Comparison of ENCODE assay signal across 25 cellular contexts in the genomic region with DNA sequence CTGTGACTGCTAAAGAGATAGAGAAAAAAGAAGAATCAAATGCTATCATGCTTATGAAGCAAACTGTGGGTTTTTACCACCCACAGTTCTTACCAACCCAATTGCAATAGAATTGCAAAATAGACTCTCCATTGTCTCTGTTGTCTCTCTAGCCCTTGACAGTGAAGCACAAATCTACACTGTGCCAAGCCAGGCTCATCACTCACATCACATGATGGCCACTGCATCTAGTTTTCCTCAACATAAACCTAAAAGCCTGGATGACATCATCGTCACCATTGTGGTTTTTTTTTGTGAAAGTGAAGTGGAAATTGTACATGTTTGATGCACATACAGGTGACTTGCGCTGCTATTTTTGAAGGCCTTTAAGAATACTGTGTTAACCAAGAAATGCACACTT. TPM values are rescaled to one million over a fixed set of nuclear protein-coding genes. Genes with fewer than 3 reads are reported as not detected.
DNase-seq lines count a peak whose midpoint lies in the region; ATAC-seq, FAIRE-seq and TF ChIP-seq lines count a peak whose summit lies in the region.
"Had no signal": no experiment of that assay in that cellular context is flagged by ENCODE, and none has a peak within 500 bp of the region (broad histone marks: within the 10 kb centered on the region; RNA-seq: fewer than 3 reads in every experiment).

No MANE protein-coding gene starts in this region.

- H3K4me1 ChIP-seq in HepG2 (ENCODE audit: insufficient read depth, low read length) (no peaks in the 10 kb centered on the region), right lobe of liver (no peaks in the 10 kb centered on the region)
- H3K4me1 ChIP-seq: stomach had no signal

- POLR2A ChIA-PET in HepG2 (lab: Yijun Ruan, JAX) (no interaction called here), T-cell (lab: Charles Lee) (no interaction called here)

- no peak for DNase-seq in HepG2 (ENCODE audit: low spot score)
- no peak for DNase-seq in right lobe of liver
- DNase-seq in amniotic epithelial cell (ENCODE audit: low read depth): peak; percentile 85
- DNase-seq in head of caudate nucleus: peak in 25 of 42 donors; percentile 24 to 81 (median 47)
- no peak for DNase-seq in NCI-H510A (lab: John Stamatoyannopoulos, UW)
- DNase-seq in Right ventricle myocardium superior: no peak
- DNase-seq in T-cell: no peak
- no peak for DNase-seq in type B pancreatic cell (ENCODE audit: extremely low spot score, unreplicated experiment)
- DNase-seq: ACHN; activated B cell treated with CpG ODN at 0.5 μM for 24 hours; activated T-cell treated with anti-CD3 and anti-CD28 coated beads, Interleukin-2, amount 50 U/mL, for 24 hours; Calu3; effector CD8-positive, alpha-beta T cell; erythroblast; kidney; NCI-H2081; NCI-H524; RPMI8226; stomach; T1000 had no signal

- H3K27ac Mint-ChIP-seq in T-cell: no peak overlapping the region
- no peak overlapping the region for H3K27ac Mint-ChIP-seq in type B pancreatic cell
- H3K27ac Mint-ChIP-seq: activated B cell treated with CpG ODN at 0.5 μM for 24 hours; activated naive CD4-positive, alpha-beta T cell treated with anti-CD3 and anti-CD28 coated beads, Interleukin-2, amount 50 U/mL, for 24 hours; activated T-cell treated with anti-CD3 and anti-CD28 coated beads, Interleukin-2, amount 50 U/mL, for 24 hours had no signal

- no peaks in the 10 kb centered on the region for H3K9me3 Mint-ChIP-seq in T-cell
- peaks cover 6% of the 10 kb centered on the region for H3K9me3 Mint-ChIP-seq in type B pancreatic cell
- H3K9me3 Mint-ChIP-seq: activated B cell treated with CpG ODN at 0.5 μM for 24 hours; activated naive CD4-positive, alpha-beta T cell treated with anti-CD3 and anti-CD28 coated beads, Interleukin-2, amount 50 U/mL, for 24 hours; activated T-cell treated with anti-CD3 and anti-CD28 coated beads, Interleukin-2, amount 50 U/mL, for 24 hours; GM23338 had no signal

- no peak overlapping the region for H3K9ac ChIP-seq in HepG2 (ENCODE audit: insufficient read depth, low read depth, low read length)

- H3K4me3 Mint-ChIP-seq in T-cell: no peak overlapping the region
- no peak overlapping the region for H3K4me3 Mint-ChIP-seq in type B pancreatic cell
- H3K4me3 Mint-ChIP-seq: activated B cell treated with CpG ODN at 0.5 μM for 24 hours; activated naive CD4-positive, alpha-beta T cell treated with anti-CD3 and anti-CD28 coated beads, Interleukin-2, amount 50 U/mL, for 24 hours; activated T-cell treated with anti-CD3 and anti-CD28 coated beads, Interleukin-2, amount 50 U/mL, for 24 hours; GM23338 had no signal

- H3K27me3 ChIP-seq in HepG2 (ENCODE audit: control insufficient read depth in 1 of 2, insufficient read depth in 2 of 2, low read length in 2 of 2) (no peaks in the 10 kb centered on the region), right lobe of liver (no peaks in the 10 kb centered on the region)
- H3K27me3 ChIP-seq: stomach had no signal

- TF ChIP-seq EP300 in HepG2 (IDR thresholded peaks at IDR 0.05; ENCODE audit: low read depth in 2 of 2, low read length in 2 of 2) (no peak), HepG2 (CRISPR knock-in tag; IDR thresholded peaks at IDR 0.05; ENCODE audit: borderline replicate concordance) (no peak)

- H3K4me1 Mint-ChIP-seq in T-cell: no peaks in the 10 kb centered on the region
- peaks cover 7% of the 10 kb centered on the region for H3K4me1 Mint-ChIP-seq in type B pancreatic cell (ENCODE audit: unreplicated experiment)
- H3K4me1 Mint-ChIP-seq: activated B cell treated with CpG ODN at 0.5 μM for 24 hours; activated naive CD4-positive, alpha-beta T cell treated with anti-CD3 and anti-CD28 coated beads, Interleukin-2, amount 50 U/mL, for 24 hours had no signal

- TF ChIP-seq CTCF in HepG2 (CRISPR knock-in tag; IDR thresholded peaks at IDR 0.05) (no peak), right lobe of liver (IDR thresholded peaks at IDR 0.05) (no peak), type B pancreatic cell (conservative IDR thresholded peaks at IDR 0.05) (no peak)

- no peaks in the 10 kb centered on the region for H4K20me1 ChIP-seq in HepG2 (ENCODE audit: insufficient read depth, low read length)

- TF ChIP-seq RAD21 in HepG2 (CRISPR knock-in tag; IDR thresholded peaks at IDR 0.05): no peak

- ATAC-seq in HepG2: no peak
- no peak for ATAC-seq in right lobe of liver
- no peak for ATAC-seq in Right ventricle myocardium superior (ENCODE audit: poor library complexity)
- no peak for ATAC-seq in T-cell (replicated peaks in 1 of 4)
- ATAC-seq: GM23338 had no signal

- BruUV-seq in HepG2 (replicated peaks; lab: Mats Ljungman, UMichigan): no TSS peak

- whole genome bisulfite sequencing in HepG2 (ENCODE audit: low lambda C conversion rate): 77% methylated on average over 2 of the region's 2 CpGs
- 73% methylated on average over 2 of the region's 2 CpGs for WGBS in right lobe of liver (ENCODE audit: insufficient coverage, low coverage, low lambda C conversion rate, missing lambda C conversion rate)

- H3K27me3 Mint-ChIP-seq in T-cell (peaks cover 0 to 3% of the 10 kb centered on the region in 2 donors), type B pancreatic cell (peaks cover 6% of the 10 kb centered on the region)
- H3K27me3 Mint-ChIP-seq: activated B cell treated with CpG ODN at 0.5 μM for 24 hours; activated naive CD4-positive, alpha-beta T cell treated with anti-CD3 and anti-CD28 coated beads, Interleukin-2, amount 50 U/mL, for 24 hours; activated T-cell treated with anti-CD3 and anti-CD28 coated beads, Interleukin-2, amount 50 U/mL, for 24 hours had no signal

- H3K9me3 ChIP-seq in HepG2 (ENCODE audit: low read length): no peaks in the 10 kb centered on the region
- H3K9me3 ChIP-seq in right lobe of liver: no peaks in the 10 kb centered on the region
- H3K9me3 ChIP-seq: stomach had no signal

- H3K4me3 ChIP-seq in HepG2 (replicated peaks in 1 of 3; ENCODE audit: insufficient read depth in 1 of 3, low read depth in 2 of 3, low read length in 3 of 3) (no peak overlapping the region), right lobe of liver (no peak overlapping the region)
- H3K4me3 ChIP-seq: GM23338, lung, stomach had no signal

- no peaks in the 10 kb centered on the region for H3K79me2 ChIP-seq in HepG2 (ENCODE audit: insufficient read depth, low read length)

- no peak overlapping the region for H2AFZ ChIP-seq in HepG2 (ENCODE audit: low read length)
- H2AFZ ChIP-seq: GM23338 had no signal

- CTCF ChIA-PET in HepG2 (lab: Yijun Ruan, JAX; ENCODE audit: low intra/inter-chr PET ratio, low total read pairs): no interaction called here
- CTCF ChIA-PET in T-cell (lab: Charles Lee): no interaction called here

- H3K4me2 ChIP-seq in HepG2 (ENCODE audit: low read depth, low read length): no peak overlapping the region
- H3K4me2 ChIP-seq: GM23338 had no signal

- H3K36me3 ChIP-seq in HepG2 (replicated peaks in 1 of 2; ENCODE audit: control insufficient read depth in 1 of 2, insufficient read depth in 2 of 2, low read length in 2 of 2) (no peaks in the 10 kb centered on the region), right lobe of liver (no peaks in the 10 kb centered on the region)
- H3K36me3 ChIP-seq: stomach had no signal

- FAIRE-seq in HepG2 (lab: Jason Lieb, UNC): no peak

- intact Hi-C loops in HepG2 (cut with micrococcal nuclease; ENCODE audit: unreplicated experiment) (no loop called here), right lobe of liver (cut with DNase I) (no loop called here), head of caudate nucleus (cut with DNase I) (no loop called here), Right ventricle myocardium superior (cut with DNase I) (no loop called here)

- H3K36me3 Mint-ChIP-seq in T-cell (no peaks in the 10 kb centered on the region), type B pancreatic cell (no peaks in the 10 kb centered on the region)
- H3K36me3 Mint-ChIP-seq: activated naive CD4-positive, alpha-beta T cell treated with anti-CD3 and anti-CD28 coated beads, Interleukin-2, amount 50 U/mL, for 24 hours had no signal

- TF ChIP-seq POLR2A in HepG2 (IDR thresholded peaks at IDR 0.05; ENCODE audit: insufficient read depth in 1 of 2, low read depth in 2 of 2, low read length in 2 of 2): no peak
- no peak for TF ChIP-seq POLR2A in right lobe of liver (IDR thresholded peaks at IDR 0.05)

- H3K27ac ChIP-seq in HepG2 (ENCODE audit: extremely low read length, insufficient read depth, low read length) (no peak overlapping the region), right lobe of liver (no peak overlapping the region)
- H3K27ac ChIP-seq: HL-60, stomach had no signal

- in situ Hi-C loops in HepG2 (cut with HindIII; ENCODE audit: extremely low pct_ligation_motif_present, low pct_unique_long_range_greater_than_20kb): no loop called here

TF ChIP-seq in HepG2, 621 proteins besides CTCF, POLR2A, EP300 and RAD21 (continues in another document):
- peak; percentile 34; the same call in 1 of the 2 replicates for TF ChIP-seq CREB1 (IDR thresholded peaks at IDR 0.05)
- TF ChIP-seq CREB1 (CRISPR knock-in tag; IDR thresholded peaks at IDR 0.05): no peak
- no peak for TF ChIP-seq ZNF230 (CRISPR knock-in tag; IDR thresholded peaks at IDR 0.05)
- TF ChIP-seq REL (CRISPR knock-in tag; conservative IDR thresholded peaks at IDR 0.05): no peak

RNA-seq across cellular contexts. Expression of gene KL, which starts 56.1 kb away (rescaled TPM):
- total RNA-seq in HepG2 (2016; rRNA removed; fragmentation: Illumina TruSeq; extraction: Trizol) (not detected in 2 replicates), right lobe of liver (1 to 10 TPM in 1 of 6 experiments, under 1 TPM in 5; 0.09 to 1.2 (median 0.39) TPM), Right ventricle myocardium superior (1.4 TPM), T-cell (under 1 TPM in 4 of 5 donors, not detected in 1; 0.12 to 0.20 (median 0.16) TPM), type B pancreatic cell (ENCODE audit: low replicate concordance) (3.6 TPM in 2 replicates)
- total RNA-seq in HepG2 (2016; cell fraction: cytosol; rRNA removed; fragmentation: Illumina TruSeq; extraction: Trizol; ENCODE audit: low read depth): not detected in 2 replicates
- total RNA-seq in HepG2 (2016; cell fraction: insoluble cytoplasmic fraction; rRNA removed; fragmentation: Illumina TruSeq; extraction: Trizol): not detected in 2 replicates
- total RNA-seq in HepG2 (2016; cell fraction: membrane; rRNA removed; fragmentation: Illumina TruSeq; extraction: Trizol): not detected in 2 replicates
- total RNA-seq in HepG2 (2016; cell fraction: nucleus; rRNA removed; fragmentation: Illumina TruSeq; extraction: Trizol): not detected in 2 replicates
- polyA plus RNA-seq in HepG2 (2011; rRNA removed): not detected in 2 replicates
- polyA plus RNA-seq in HepG2 (2011; cell fraction: cytosol; rRNA removed): not detected in 2 replicates
- not detected in 2 replicates for polyA plus RNA-seq in HepG2 (2011; cell fraction: nucleus; rRNA removed)
- not detected in 2 replicates for polyA plus RNA-seq in HepG2 (2012)
- not detected in 2 replicates for polyA plus RNA-seq in HepG2 (2016; cell fraction: cytosol; fragmentation: Illumina TruSeq; extraction: Trizol; ENCODE audit: low read depth)
- polyA plus RNA-seq in HepG2 (2016; cell fraction: insoluble cytoplasmic fraction; fragmentation: Illumina TruSeq; extraction: Trizol; ENCODE audit: low read depth): not detected in 2 replicates
- not detected in 2 replicates for polyA plus RNA-seq in HepG2 (2016; cell fraction: membrane; fragmentation: Illumina TruSeq; extraction: Trizol; ENCODE audit: low read depth)
- polyA plus RNA-seq in HepG2 (2016; cell fraction: nucleus; fragmentation: Illumina TruSeq; extraction: Trizol; ENCODE audit: insufficient read depth, low read depth): not detected in 2 replicates
- polyA minus RNA-seq in HepG2 (2011; rRNA and poly(A)+ RNA removed; ENCODE audit: low replicate concordance): 0.05 TPM in 1 of 2 replicates, not detected in the other
- not detected in 2 replicates for polyA minus RNA-seq in HepG2 (2011; cell fraction: cytosol; rRNA and poly(A)+ RNA removed)
- polyA minus RNA-seq in HepG2 (2011; cell fraction: nucleus; rRNA and poly(A)+ RNA removed): not detected in 2 replicates
- total RNA-seq: myocyte had no signal
- polyA plus RNA-seq: GM23338 had no signal

Comparison
In these comparisons a context has a peak if more than half of its experiments do, and no peak if none do; other contexts are left out.
1. DNase-seq: peak in amniotic epithelial cell (single experiment) and head of caudate nucleus (25 of 42); none in HepG2 (single experiment), right lobe of liver (0 of 3), NCI-H510A (single experiment), Right ventricle myocardium superior (single experiment), T-cell (0 of 34) and type B pancreatic cell (single experiment).